In the genomic region with DNA sequence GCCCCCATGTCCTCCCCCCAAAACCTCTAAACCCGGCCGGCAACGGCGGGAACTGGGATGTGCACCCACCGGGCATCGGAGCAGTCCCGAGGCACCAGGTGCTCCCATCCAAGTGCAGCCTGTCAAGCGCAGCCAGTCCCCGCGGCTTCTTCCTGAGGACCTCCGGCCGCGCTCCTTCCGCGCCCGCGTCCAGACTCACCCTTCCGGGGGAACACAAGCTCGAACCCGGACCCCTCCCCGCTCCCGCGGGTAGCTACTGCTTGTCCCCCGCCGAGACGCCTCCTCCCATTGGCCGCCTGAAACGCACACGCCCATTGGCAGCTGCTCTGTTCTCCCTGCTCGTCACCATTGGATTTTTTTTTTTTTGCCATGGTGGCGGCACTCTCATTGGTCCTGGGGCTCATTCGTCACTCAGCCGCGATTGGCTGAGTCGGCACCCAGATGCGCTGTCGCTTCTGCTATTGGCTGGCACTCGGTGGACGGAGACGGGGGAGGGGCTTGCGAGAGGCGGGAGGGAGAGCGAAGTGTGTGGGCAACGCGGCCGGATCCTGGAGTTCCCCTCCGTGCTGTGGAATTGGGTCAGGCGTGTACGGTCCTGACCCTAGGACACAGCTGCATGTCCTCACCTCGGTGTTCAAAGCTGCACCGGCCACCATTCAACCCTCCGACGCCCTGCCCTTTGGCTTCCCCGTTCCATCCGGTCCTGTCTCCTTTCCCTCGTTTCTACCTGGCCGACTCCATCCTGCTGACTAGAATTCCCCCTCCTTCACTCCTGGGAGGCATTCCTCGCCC, we compare ENCODE assay signal across 1 cellular context.
A peak's percentile ranks its signal among the peaks of the same experiment; 100 is the strongest.
TF ChIP-seq lines count a peak whose summit lies in the region.

TSS of gene TYK2 (minus strand) at position 262 of the 792 bp plus-strand sequence. CDS start 2,166 bp downstream, outside the sequence.

TF ChIP-seq in K562, 482 proteins besides CTCF, POLR2A, EP300 and RAD21 (continued from another document):
- TF ChIP-seq, protein P1, sequence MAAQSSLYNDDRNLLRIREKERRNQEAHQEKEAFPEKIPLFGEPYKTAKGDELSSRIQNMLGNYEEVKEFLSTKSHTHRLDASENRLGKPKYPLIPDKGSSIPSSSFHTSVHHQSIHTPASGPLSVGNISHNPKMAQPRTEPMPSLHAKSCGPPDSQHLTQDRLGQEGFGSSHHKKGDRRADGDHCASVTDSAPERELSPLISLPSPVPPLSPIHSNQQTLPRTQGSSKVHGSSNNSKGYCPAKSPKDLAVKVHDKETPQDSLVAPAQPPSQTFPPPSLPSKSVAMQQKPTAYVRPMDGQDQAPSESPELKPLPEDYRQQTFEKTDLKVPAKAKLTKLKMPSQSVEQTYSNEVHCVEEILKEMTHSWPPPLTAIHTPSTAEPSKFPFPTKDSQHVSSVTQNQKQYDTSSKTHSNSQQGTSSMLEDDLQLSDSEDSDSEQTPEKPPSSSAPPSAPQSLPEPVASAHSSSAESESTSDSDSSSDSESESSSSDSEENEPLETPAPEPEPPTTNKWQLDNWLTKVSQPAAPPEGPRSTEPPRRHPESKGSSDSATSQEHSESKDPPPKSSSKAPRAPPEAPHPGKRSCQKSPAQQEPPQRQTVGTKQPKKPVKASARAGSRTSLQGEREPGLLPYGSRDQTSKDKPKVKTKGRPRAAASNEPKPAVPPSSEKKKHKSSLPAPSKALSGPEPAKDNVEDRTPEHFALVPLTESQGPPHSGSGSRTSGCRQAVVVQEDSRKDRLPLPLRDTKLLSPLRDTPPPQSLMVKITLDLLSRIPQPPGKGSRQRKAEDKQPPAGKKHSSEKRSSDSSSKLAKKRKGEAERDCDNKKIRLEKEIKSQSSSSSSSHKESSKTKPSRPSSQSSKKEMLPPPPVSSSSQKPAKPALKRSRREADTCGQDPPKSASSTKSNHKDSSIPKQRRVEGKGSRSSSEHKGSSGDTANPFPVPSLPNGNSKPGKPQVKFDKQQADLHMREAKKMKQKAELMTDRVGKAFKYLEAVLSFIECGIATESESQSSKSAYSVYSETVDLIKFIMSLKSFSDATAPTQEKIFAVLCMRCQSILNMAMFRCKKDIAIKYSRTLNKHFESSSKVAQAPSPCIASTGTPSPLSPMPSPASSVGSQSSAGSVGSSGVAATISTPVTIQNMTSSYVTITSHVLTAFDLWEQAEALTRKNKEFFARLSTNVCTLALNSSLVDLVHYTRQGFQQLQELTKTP (IDR thresholded peaks at IDR 0.05; ENCODE audit: low read depth in 1 of 2, partially characterized antibody in 2 of 2): peak in 1 of 2 experiments; percentile 27
- TF ChIP-seq TRIM24 (IDR thresholded peaks at IDR 0.05) (no peak; a peak in 1 of 4 replicates), POU5F1 (IDR thresholded peaks at IDR 0.05; ENCODE audit: borderline replicate concordance, low read depth, low read length, partially characterized antibody) (no peak), WHSC1 (IDR thresholded peaks at IDR 0.05; ENCODE audit: low read length) (no peak), KAT7 (CRISPR knock-in tag; IDR thresholded peaks at IDR 0.05; ENCODE audit: borderline replicate concordance) (0 out of 2 replicates have a peak, but pooled peaks have one; percentile 56), ZNF398 (CRISPR knock-in tag; IDR thresholded peaks at IDR 0.05) (no peak), MTA1 (IDR thresholded peaks at IDR 0.05; ENCODE audit: borderline replicate concordance) (no peak), ZNF699 (CRISPR knock-in tag; IDR thresholded peaks at IDR 0.05; ENCODE audit: insufficient replicate concordance) (no peak), NR4A1 (CRISPR knock-in tag; IDR thresholded peaks at IDR 0.05) (no peak), NR4A1 (tag; IDR thresholded peaks at IDR 0.05) (no peak), KAT2B (IDR thresholded peaks at IDR 0.05; ENCODE audit: low read depth, low read length) (no peak), PREB (CRISPR knock-in tag; IDR thresholded peaks at IDR 0.05) (no peak; the same call in 1 of the 2 replicates)
- TF ChIP-seq, protein P2, sequence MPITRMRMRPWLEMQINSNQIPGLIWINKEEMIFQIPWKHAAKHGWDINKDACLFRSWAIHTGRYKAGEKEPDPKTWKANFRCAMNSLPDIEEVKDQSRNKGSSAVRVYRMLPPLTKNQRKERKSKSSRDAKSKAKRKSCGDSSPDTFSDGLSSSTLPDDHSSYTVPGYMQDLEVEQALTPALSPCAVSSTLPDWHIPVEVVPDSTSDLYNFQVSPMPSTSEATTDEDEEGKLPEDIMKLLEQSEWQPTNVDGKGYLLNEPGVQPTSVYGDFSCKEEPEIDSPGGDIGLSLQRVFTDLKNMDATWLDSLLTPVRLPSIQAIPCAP (CRISPR knock-in tag; IDR thresholded peaks at IDR 0.05; ENCODE audit: borderline replicate concordance): no peak
- TF ChIP-seq, protein P3, sequence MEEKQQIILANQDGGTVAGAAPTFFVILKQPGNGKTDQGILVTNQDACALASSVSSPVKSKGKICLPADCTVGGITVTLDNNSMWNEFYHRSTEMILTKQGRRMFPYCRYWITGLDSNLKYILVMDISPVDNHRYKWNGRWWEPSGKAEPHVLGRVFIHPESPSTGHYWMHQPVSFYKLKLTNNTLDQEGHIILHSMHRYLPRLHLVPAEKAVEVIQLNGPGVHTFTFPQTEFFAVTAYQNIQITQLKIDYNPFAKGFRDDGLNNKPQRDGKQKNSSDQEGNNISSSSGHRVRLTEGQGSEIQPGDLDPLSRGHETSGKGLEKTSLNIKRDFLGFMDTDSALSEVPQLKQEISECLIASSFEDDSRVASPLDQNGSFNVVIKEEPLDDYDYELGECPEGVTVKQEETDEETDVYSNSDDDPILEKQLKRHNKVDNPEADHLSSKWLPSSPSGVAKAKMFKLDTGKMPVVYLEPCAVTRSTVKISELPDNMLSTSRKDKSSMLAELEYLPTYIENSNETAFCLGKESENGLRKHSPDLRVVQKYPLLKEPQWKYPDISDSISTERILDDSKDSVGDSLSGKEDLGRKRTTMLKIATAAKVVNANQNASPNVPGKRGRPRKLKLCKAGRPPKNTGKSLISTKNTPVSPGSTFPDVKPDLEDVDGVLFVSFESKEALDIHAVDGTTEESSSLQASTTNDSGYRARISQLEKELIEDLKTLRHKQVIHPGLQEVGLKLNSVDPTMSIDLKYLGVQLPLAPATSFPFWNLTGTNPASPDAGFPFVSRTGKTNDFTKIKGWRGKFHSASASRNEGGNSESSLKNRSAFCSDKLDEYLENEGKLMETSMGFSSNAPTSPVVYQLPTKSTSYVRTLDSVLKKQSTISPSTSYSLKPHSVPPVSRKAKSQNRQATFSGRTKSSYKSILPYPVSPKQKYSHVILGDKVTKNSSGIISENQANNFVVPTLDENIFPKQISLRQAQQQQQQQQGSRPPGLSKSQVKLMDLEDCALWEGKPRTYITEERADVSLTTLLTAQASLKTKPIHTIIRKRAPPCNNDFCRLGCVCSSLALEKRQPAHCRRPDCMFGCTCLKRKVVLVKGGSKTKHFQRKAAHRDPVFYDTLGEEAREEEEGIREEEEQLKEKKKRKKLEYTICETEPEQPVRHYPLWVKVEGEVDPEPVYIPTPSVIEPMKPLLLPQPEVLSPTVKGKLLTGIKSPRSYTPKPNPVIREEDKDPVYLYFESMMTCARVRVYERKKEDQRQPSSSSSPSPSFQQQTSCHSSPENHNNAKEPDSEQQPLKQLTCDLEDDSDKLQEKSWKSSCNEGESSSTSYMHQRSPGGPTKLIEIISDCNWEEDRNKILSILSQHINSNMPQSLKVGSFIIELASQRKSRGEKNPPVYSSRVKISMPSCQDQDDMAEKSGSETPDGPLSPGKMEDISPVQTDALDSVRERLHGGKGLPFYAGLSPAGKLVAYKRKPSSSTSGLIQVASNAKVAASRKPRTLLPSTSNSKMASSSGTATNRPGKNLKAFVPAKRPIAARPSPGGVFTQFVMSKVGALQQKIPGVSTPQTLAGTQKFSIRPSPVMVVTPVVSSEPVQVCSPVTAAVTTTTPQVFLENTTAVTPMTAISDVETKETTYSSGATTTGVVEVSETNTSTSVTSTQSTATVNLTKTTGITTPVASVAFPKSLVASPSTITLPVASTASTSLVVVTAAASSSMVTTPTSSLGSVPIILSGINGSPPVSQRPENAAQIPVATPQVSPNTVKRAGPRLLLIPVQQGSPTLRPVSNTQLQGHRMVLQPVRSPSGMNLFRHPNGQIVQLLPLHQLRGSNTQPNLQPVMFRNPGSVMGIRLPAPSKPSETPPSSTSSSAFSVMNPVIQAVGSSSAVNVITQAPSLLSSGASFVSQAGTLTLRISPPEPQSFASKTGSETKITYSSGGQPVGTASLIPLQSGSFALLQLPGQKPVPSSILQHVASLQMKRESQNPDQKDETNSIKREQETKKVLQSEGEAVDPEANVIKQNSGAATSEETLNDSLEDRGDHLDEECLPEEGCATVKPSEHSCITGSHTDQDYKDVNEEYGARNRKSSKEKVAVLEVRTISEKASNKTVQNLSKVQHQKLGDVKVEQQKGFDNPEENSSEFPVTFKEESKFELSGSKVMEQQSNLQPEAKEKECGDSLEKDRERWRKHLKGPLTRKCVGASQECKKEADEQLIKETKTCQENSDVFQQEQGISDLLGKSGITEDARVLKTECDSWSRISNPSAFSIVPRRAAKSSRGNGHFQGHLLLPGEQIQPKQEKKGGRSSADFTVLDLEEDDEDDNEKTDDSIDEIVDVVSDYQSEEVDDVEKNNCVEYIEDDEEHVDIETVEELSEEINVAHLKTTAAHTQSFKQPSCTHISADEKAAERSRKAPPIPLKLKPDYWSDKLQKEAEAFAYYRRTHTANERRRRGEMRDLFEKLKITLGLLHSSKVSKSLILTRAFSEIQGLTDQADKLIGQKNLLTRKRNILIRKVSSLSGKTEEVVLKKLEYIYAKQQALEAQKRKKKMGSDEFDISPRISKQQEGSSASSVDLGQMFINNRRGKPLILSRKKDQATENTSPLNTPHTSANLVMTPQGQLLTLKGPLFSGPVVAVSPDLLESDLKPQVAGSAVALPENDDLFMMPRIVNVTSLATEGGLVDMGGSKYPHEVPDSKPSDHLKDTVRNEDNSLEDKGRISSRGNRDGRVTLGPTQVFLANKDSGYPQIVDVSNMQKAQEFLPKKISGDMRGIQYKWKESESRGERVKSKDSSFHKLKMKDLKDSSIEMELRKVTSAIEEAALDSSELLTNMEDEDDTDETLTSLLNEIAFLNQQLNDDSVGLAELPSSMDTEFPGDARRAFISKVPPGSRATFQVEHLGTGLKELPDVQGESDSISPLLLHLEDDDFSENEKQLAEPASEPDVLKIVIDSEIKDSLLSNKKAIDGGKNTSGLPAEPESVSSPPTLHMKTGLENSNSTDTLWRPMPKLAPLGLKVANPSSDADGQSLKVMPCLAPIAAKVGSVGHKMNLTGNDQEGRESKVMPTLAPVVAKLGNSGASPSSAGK (IDR thresholded peaks at IDR 0.05): peak; percentile 96
